8 cellular contexts compared by ENCODE assay signal in the genomic region with DNA sequence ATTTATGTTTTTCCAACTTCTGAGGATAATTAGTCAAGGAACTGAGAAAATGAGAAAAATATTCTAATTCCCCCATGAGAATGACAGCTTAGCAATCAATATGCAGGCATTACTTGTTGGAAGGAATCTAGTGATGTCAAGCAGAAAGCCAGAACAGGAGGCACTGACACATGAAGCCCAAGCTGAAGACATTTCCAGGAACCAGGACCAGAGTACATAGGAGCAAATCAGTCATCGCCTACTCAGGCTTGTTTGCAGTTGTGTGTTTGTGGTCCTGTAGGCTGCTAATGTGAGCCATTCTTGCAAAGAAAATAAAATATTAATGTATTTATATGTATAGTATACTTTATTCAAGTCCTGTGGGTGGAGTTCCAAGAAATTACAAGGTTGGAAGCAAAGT.
"Had no signal": no experiment of that assay in that cellular context is flagged by ENCODE, and none has a peak within 500 bp of the region (broad histone marks: within the 10 kb centered on the region; RNA-seq: fewer than 3 reads in every experiment).

No MANE protein-coding gene starts in this region.

- H3K4me3 ChIP-seq: GM23248 had no signal

- H3K9me3 Mint-ChIP-seq: H9 had no signal

- FAIRE-seq: H1, H54, HTR-8/SVneo had no signal

- H2AFZ ChIP-seq: GM23248 had no signal

- H3K9ac ChIP-seq: GM23248 had no signal

- H3K27ac ChIP-seq: GM23248 had no signal

- DNase-seq: GM23248, H9, HCEC 1CT, KBM-7 had no signal

- H3K4me3 Mint-ChIP-seq: H9, IgD-negative memory B cell had no signal

- H3K27ac Mint-ChIP-seq: H9, IgD-negative memory B cell had no signal

- H3K27me3 Mint-ChIP-seq: IgD-negative memory B cell had no signal

- H3K36me3 Mint-ChIP-seq: IgD-negative memory B cell had no signal
